20 cellular contexts compared by ENCODE assay signal in genomic region chr9:132728497-132728896, GRCh38. TPM values are rescaled to one million over a fixed set of nuclear protein-coding genes. Genes with fewer than 3 reads are reported as not detected.
A peak's percentile ranks its signal among the peaks of the same experiment; 100 is the strongest.
DNase-seq lines count a peak whose midpoint lies in the region; ATAC-seq, FAIRE-seq and TF ChIP-seq lines count a peak whose summit lies in the region.
"Had no signal": no experiment of that assay in that cellular context is flagged by ENCODE, and none has a peak within 500 bp of the region (broad histone marks: within the 10 kb centered on the region; RNA-seq: fewer than 3 reads in every experiment).

No MANE protein-coding gene starts in this region.

- no peaks in the 10 kb centered on the region for H3K79me2 ChIP-seq in K562 (ENCODE audit: control insufficient read depth, insufficient read depth, low read length)

- no peaks in the 10 kb centered on the region for H4K20me1 ChIP-seq in BLaER1
- 0 out of 2 replicates have a peak, but pooled peaks cover 3% of the 10 kb centered on the region for H4K20me1 ChIP-seq in K562 (replicated peaks; ENCODE audit: control insufficient read depth, insufficient read depth, low read length)

- ATAC-seq in K562 (no peak), HG03045 (IDR thresholded peaks at IDR 0.05; ENCODE audit: unreplicated experiment) (no peak)

- in situ Hi-C loops in K562 (cut with MboI) = no loop called here

- TF ChIP-seq POLR2A in K562 (conservative IDR thresholded peaks at IDR 0.05) = no peak
- TF ChIP-seq POLR2A in suprapubic skin (IDR thresholded peaks at IDR 0.05) = no peak

- no peak overlapping the region for H3K27ac ChIP-seq in BLaER1
- H3K27ac ChIP-seq in SJCRH30 = no peak overlapping the region
- H3K27ac ChIP-seq in K562 (ENCODE audit: extremely low read depth, low read depth, low read length) = no peak overlapping the region
- H3K27ac ChIP-seq in suprapubic skin = peak overlapping the region; percentile 91
- H3K27ac ChIP-seq: 22Rv1, GM23248 had no signal

- H3K27me3 ChIP-seq in BLaER1 (peaks cover 9% of the 10 kb centered on the region), SJCRH30 (no peaks in the 10 kb centered on the region), K562 (ENCODE audit: control insufficient read depth in 2 of 2, insufficient read depth in 2 of 2, low read length in 2 of 2) (peaks cover 39 to 82% of the 10 kb centered on the region in 2 experiments), suprapubic skin (no peaks in the 10 kb centered on the region)

- H3K4me3 ChIP-seq in BLaER1 (no peak overlapping the region), SJCRH30 (no peak overlapping the region), K562 (no peak overlapping the region), suprapubic skin (no peak overlapping the region)
- H3K4me3 ChIP-seq: GM23248 had no signal

- peaks cover 5% of the 10 kb centered on the region for H3K9me1 ChIP-seq in K562 (ENCODE audit: control insufficient read depth, insufficient read depth, low read length)

- BruUV-seq in K562 (replicated peaks; lab: Mats Ljungman, UMichigan) = no TSS peak

- H3K9ac ChIP-seq in BLaER1 (no peak overlapping the region), K562 (ENCODE audit: insufficient read depth in 1 of 2, low read depth in 2 of 2, low read length in 2 of 2) (no peak overlapping the region)
- H3K9ac ChIP-seq: GM23248 had no signal

- H2AFZ ChIP-seq in K562 (ENCODE audit: low read depth, low read length) = no peak overlapping the region
- H2AFZ ChIP-seq: GM23248 had no signal

- TF ChIP-seq CTCF in K562 (IDR thresholded peaks at IDR 0.05 in 2 of 3, conservative IDR thresholded peaks at IDR 0.05 in 1 of 3; ENCODE audit: insufficient read depth in 2 of 3, low read depth in 1 of 3, low read length in 3 of 3) (no peak), suprapubic skin (IDR thresholded peaks at IDR 0.05) (no peak)

- no peak for TF ChIP-seq RAD21 in K562 (CRISPR knock-in tag; conservative IDR thresholded peaks at IDR 0.05 in 1 of 2, IDR thresholded peaks at IDR 0.05 in 1 of 2)

- 0% methylated on average over 2 of the region's 2 CpGs for WGBS in K562 (ENCODE audit: insufficient coverage, low coverage, missing lambda C conversion rate)
- 85% methylated on average over 2 of the region's 2 CpGs for WGBS in suprapubic skin

- intact Hi-C loops in K562 (cut with micrococcal nuclease) (no loop called here), head of caudate nucleus (cut with DNase I) (no loop called here)

- H3K4me2 ChIP-seq in BLaER1 = peak overlapping the region; percentile 1; the same call in 1 of the 2 replicates
- H3K4me2 ChIP-seq in K562 (ENCODE audit: insufficient read depth, low read length) = no peak overlapping the region

- TF ChIP-seq EP300 in K562 (IDR thresholded peaks at IDR 0.05; ENCODE audit: low read length) (no peak), suprapubic skin (IDR thresholded peaks at IDR 0.05) (no peak)

- DNase-seq in SJCRH30 (peak; percentile 41 to 66), K562 (ENCODE audit: extremely low read depth in 1 of 4, low spot score in 3 of 4) (no peak), suprapubic skin (ENCODE audit: low spot score in 2 of 2) (no peak), head of caudate nucleus (no peak), NCI-H774 (lab: John Stamatoyannopoulos, UW) (no peak)
- DNase-seq: Calu3; CD4-positive, alpha-beta memory T cell; COR-L47; DMS53; DMS79 treated with DMSO at 0.1 percent for 48 hours; GF-D8; GM23248; H7; HCEC 1CT had no signal

- CTCF ChIA-PET in K562 (lab: Yijun Ruan, JAX; ENCODE audit: low intra/inter-chr PET ratio) = no interaction called here

- H3K4me1 ChIP-seq in BLaER1 (peaks cover 47% of the 10 kb centered on the region), SJCRH30 (peaks cover 34% of the 10 kb centered on the region), K562 (replicated peaks in 1 of 2; ENCODE audit: control insufficient read depth in 2 of 2, insufficient read depth in 2 of 2, low read length in 2 of 2) (no peaks in the 10 kb centered on the region), suprapubic skin (peaks cover 42% of the 10 kb centered on the region)

- no peak for FAIRE-seq in K562 (lab: Jason Lieb, UNC)
- FAIRE-seq: A204.1, GM19239, H1 had no signal

- H3K9me3 ChIP-seq in BLaER1 (no peaks in the 10 kb centered on the region), SJCRH30 (replicated peaks) (no peaks in the 10 kb centered on the region), K562 (replicated peaks; ENCODE audit: control insufficient read depth, insufficient read depth, low read depth, low read length) (no peaks in the 10 kb centered on the region), suprapubic skin (no peaks in the 10 kb centered on the region)

- POLR2A ChIA-PET in K562 (lab: Yijun Ruan, JAX) = no interaction called here

- H3K36me3 ChIP-seq in BLaER1 (no peaks in the 10 kb centered on the region), SJCRH30 (no peaks in the 10 kb centered on the region), K562 (ENCODE audit: control insufficient read depth, insufficient read depth, low read length) (no peaks in the 10 kb centered on the region), suprapubic skin (no peaks in the 10 kb centered on the region)

TF ChIP-seq in K562, 482 proteins besides CTCF, POLR2A, EP300 and RAD21:
- TF ChIP-seq SPI1 (IDR thresholded peaks at IDR 0.05; ENCODE audit: borderline replicate concordance, low read depth, low read length) (peak; percentile 89), TCF7L2 (IDR thresholded peaks at IDR 0.05; ENCODE audit: low read depth, low read length) (no peak)

RNA-seq across cellular contexts. Expression of gene GTF3C4, which starts 58.2 kb away (rescaled TPM):
- 37.5 and 39.0 TPM in 2 replicates for total RNA-seq in SJCRH30 (2014; rRNA removed; shearing (Covaris generic))
- 9.6 and 14.4 TPM in 2 replicates for total RNA-seq in K562 (2011; cell fraction: chromatin; rRNA removed; ENCODE audit: low replicate concordance)
- total RNA-seq in K562 (2011; cell fraction: nucleolus; rRNA removed) = 6.2 and 7.0 TPM in 2 replicates
- total RNA-seq in K562 (2011; cell fraction: nucleoplasm; rRNA removed) = 9.5 and 16.4 TPM in 2 replicates
- total RNA-seq in K562 (2014; rRNA removed) = 12.2 and 14.7 TPM in 2 replicates
- 15.0 and 15.6 TPM in 2 replicates for total RNA-seq in K562 (2014; rRNA removed; fragmentation: Illumina TruSeq; extraction: Trizol)
- 14.5 and 15.8 TPM in 2 replicates for total RNA-seq in K562 (2015; rRNA removed; fragmentation: Illumina TruSeq; extraction: Trizol)
- 20.0 and 20.3 TPM in 2 replicates for total RNA-seq in K562 (2021)
- 5.8 and 8.2 TPM in 2 replicates for polyA plus RNA-seq in K562 (2011; rRNA removed)
- 5.0 and 5.4 TPM in 2 replicates for polyA plus RNA-seq in K562 (2011; cell fraction: cytosol; rRNA removed)
- 2.9 and 5.4 TPM in 2 replicates for polyA plus RNA-seq in K562 (2011; cell fraction: nucleus; rRNA removed)
- 7.8 and 11.5 TPM in 2 replicates for polyA plus RNA-seq in K562 (2012)
- polyA plus RNA-seq in K562 (2014; fragmentation: Illumina TruSeq; extraction: Trizol) = 16.0 and 17.2 TPM in 2 replicates
- 1 to 10 TPM; 3.9 to 5.8 TPM for polyA plus RNA-seq in K562 (2014; fragmentation: Nextera tagmentation; extraction: Ambion mirVana)
- polyA plus RNA-seq in K562 (2014; rRNA removed) = 8.7 and 8.8 TPM in 2 replicates
- 12.4 and 14.0 TPM in 2 replicates for polyA minus RNA-seq in K562 (2011; rRNA and poly(A)+ RNA removed)
- 10.8 and 11.4 TPM in 2 replicates for polyA minus RNA-seq in K562 (2011; cell fraction: cytosol; rRNA and poly(A)+ RNA removed)
- polyA minus RNA-seq in K562 (2011; cell fraction: nucleus; rRNA and poly(A)+ RNA removed) = 6.1 and 6.8 TPM in 2 replicates
- 10 to 100 TPM; 16.6 to 25.9 (median 24.1) TPM for total RNA-seq in suprapubic skin

RNA-seq across cellular contexts. Expression of gene DDX31, which starts 58.7 kb away (rescaled TPM):
- 28.4 and 29.5 TPM in 2 replicates for total RNA-seq in SJCRH30 (2014; rRNA removed; shearing (Covaris generic))
- 53.2 and 54.3 TPM in 2 replicates for total RNA-seq in K562 (2011; cell fraction: chromatin; rRNA removed; ENCODE audit: low replicate concordance)
- 31.5 TPM in 2 replicates for total RNA-seq in K562 (2011; cell fraction: nucleolus; rRNA removed)
- 30.5 and 32.8 TPM in 2 replicates for total RNA-seq in K562 (2011; cell fraction: nucleoplasm; rRNA removed)
- total RNA-seq in K562 (2014; rRNA removed) (14.5 and 19.0 TPM in 2 replicates), K562 (2014; rRNA removed; fragmentation: Illumina TruSeq; extraction: Trizol) (18.4 and 19.1 TPM in 2 replicates), K562 (2015; rRNA removed; fragmentation: Illumina TruSeq; extraction: Trizol) (23.1 and 23.9 TPM in 2 replicates), K562 (2021) (23.9 and 26.4 TPM in 2 replicates), suprapubic skin (10 to 100 TPM; 18.6 to 35.8 (median 20.5) TPM)
- polyA plus RNA-seq in K562 (2011; rRNA removed) (19.8 and 24.6 TPM in 2 replicates), K562 (2014; fragmentation: Illumina TruSeq; extraction: Trizol) (19.5 and 22.6 TPM in 2 replicates), K562 (2014; fragmentation: Nextera tagmentation; extraction: Ambion mirVana) (10 to 100 TPM; 11.9 to 18.7 TPM), K562 (2014; rRNA removed) (19.9 and 22.2 TPM in 2 replicates)
- polyA plus RNA-seq in K562 (2011; cell fraction: cytosol; rRNA removed) = 12.4 and 12.7 TPM in 2 replicates
- 33.4 and 35.9 TPM in 2 replicates for polyA plus RNA-seq in K562 (2011; cell fraction: nucleus; rRNA removed)
- polyA plus RNA-seq in K562 (2012) = 10.2 and 16.2 TPM in 2 replicates
- polyA minus RNA-seq in K562 (2011; rRNA and poly(A)+ RNA removed) = 27.0 and 29.9 TPM in 2 replicates
- polyA minus RNA-seq in K562 (2011; cell fraction: cytosol; rRNA and poly(A)+ RNA removed) = 10.7 and 13.6 TPM in 2 replicates
- polyA minus RNA-seq in K562 (2011; cell fraction: nucleus; rRNA and poly(A)+ RNA removed) = 20.9 and 33.8 TPM in 2 replicates

Comparison
In these comparisons a context has a peak if more than half of its experiments do, and no peak if none do; other contexts are left out.
1. DNase-seq: peak in SJCRH30 (2 of 2); none in K562 (0 of 4), suprapubic skin (0 of 2), head of caudate nucleus (0 of 42) and NCI-H774 (single experiment).